1 cellular context compared by ENCODE assay signal in the genomic region with DNA sequence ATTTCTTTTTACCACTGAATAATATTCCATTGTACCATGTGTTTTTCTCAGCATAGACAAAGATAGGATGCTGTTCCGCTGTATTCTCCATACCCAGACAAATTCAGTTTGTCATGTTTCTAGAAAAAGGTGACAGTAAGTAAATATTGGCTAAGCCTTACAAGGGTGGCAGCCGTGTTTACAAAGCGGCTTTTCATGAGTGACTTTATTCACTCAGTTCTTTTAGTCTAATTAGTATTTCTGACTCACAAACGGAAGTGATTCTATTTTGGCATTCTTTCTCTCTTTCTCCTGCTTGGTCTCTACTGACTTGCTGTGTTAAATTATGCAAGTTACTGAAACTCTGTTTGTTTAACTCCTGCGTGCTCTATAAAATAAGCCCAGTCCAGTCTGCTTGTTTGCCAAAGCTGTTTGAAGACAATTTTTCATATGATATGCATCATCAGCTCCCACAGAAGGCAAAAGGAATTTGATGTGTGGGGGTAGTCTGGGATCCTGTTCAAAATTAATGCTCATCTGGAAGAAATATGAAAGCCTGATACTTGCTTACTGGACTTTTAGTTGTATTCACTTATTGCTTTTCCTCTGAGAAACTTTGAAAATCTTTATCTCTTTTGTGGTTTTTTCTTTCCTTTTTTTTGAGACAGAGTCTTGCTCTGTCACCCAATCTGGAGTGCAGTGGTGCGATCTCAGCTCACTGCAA.
TF ChIP-seq lines count a peak whose summit lies in the region.

No MANE protein-coding gene starts in this region.

TF ChIP-seq in endothelial cell of umbilical vein, 7 proteins besides CTCF, POLR2A, EP300 and RAD21:
- TF ChIP-seq MYC (IDR thresholded peaks at IDR 0.05; ENCODE audit: low read depth, low read length) = no peak
- TF ChIP-seq POLR2AphosphoS5 (IDR thresholded peaks at IDR 0.05; ENCODE audit: insufficient read depth, low read depth, low read length) = no peak
- TF ChIP-seq EZH2 (IDR thresholded peaks at IDR 0.05; ENCODE audit: borderline replicate concordance, low read depth, low read length, severe bottlenecking) = no peak
- TF ChIP-seq JUN (IDR thresholded peaks at IDR 0.05; ENCODE audit: borderline replicate concordance, insufficient read depth, insufficient read length, low read depth) = no peak
- no peak for TF ChIP-seq FOS (IDR thresholded peaks at IDR 0.05; ENCODE audit: borderline replicate concordance, insufficient read depth, low read length)
- no peak for TF ChIP-seq GATA2 (IDR thresholded peaks at IDR 0.05; ENCODE audit: insufficient read depth, insufficient read length, low read depth, low read length)
- TF ChIP-seq MAX (IDR thresholded peaks at IDR 0.05; ENCODE audit: insufficient read depth, insufficient read length) = no peak
